ENCODE assay signal across 21 cellular contexts in genomic region chr3:30819067-30819798, GRCh38.
DNase-seq lines count a peak whose midpoint lies in the region; ATAC-seq lines count a peak whose summit lies in the region.
"Had no signal": no experiment of that assay in that cellular context is flagged by ENCODE, and none has a peak within 500 bp of the region (broad histone marks: within the 10 kb centered on the region; RNA-seq: fewer than 3 reads in every experiment).

No MANE protein-coding gene starts in this region.

- no peak overlapping the region for H2AK5ac ChIP-seq in neuronal stem cell (ENCODE audit: low read depth, low read length)

- H3K18ac ChIP-seq in neuronal stem cell (ENCODE audit: low read length), result no peak overlapping the region

- H3K27me3 ChIP-seq in neuronal stem cell (ENCODE audit: control insufficient read depth in 3 of 3, insufficient read depth in 3 of 3, low read depth in 1 of 3, low read length in 3 of 3), result no peaks in the 10 kb centered on the region
- H3K27me3 ChIP-seq: Peyer's patch had no signal

- H2BK120ac ChIP-seq in neuronal stem cell (ENCODE audit: low read depth, low read length), result no peak overlapping the region

- no peak overlapping the region for H2AFZ ChIP-seq in neuronal stem cell (ENCODE audit: low read length)

- no peak overlapping the region for H3K23ac ChIP-seq in neuronal stem cell (ENCODE audit: low read depth, low read length, poor library complexity)

- no peak overlapping the region for H3K27ac ChIP-seq in neuronal stem cell (replicated peaks; ENCODE audit: low read length)
- H3K27ac ChIP-seq: Peyer's patch had no signal

- no peaks in the 10 kb centered on the region for H3K36me3 ChIP-seq in neuronal stem cell (replicated peaks in 1 of 2; ENCODE audit: control insufficient read depth in 2 of 2, insufficient read depth in 2 of 2, low read length in 2 of 2)
- H3K36me3 ChIP-seq: Peyer's patch had no signal

- H2BK12ac ChIP-seq in neuronal stem cell (ENCODE audit: low read length), result no peak overlapping the region

- no peak for DNase-seq in activated T-cell treated with anti-CD3 and anti-CD28 coated beads, Interleukin-2, amount 50 U/mL, for 24 hours
- DNase-seq in activated T-cell treated with anti-CD3 and anti-CD28 coated beads for 4 hours (no peak), NCI-H1105 treated with DMSO at 0.1 percent for 48 hours (lab: John Stamatoyannopoulos, UW) (peak; percentile 44), neuronal stem cell (ENCODE audit: low spot score) (no peak), hippocampal formation (lab: John Stamatoyannopoulos, UW) (no peak)
- no peak for DNase-seq in activated naive CD8-positive, alpha-beta T cell treated with anti-CD3 and anti-CD28 coated beads for 36 hours
- DNase-seq: Calu3, DMS153, DND-41, H7, Kasumi-1, NCI-H1092 treated with DMSO at 0.1 percent for 48 hours, NCI-H2029, NCI-H446, NCI-H524 treated with DMSO at 0.1 percent for 48 hours, NCI-H774, Peyer's patch, SHP77 treated with DMSO at 0.1 percent for 48 hours, SW 1271 had no signal

- H3K27me3 Mint-ChIP-seq in activated T-cell treated with anti-CD3 and anti-CD28 coated beads, Interleukin-2, amount 50 U/mL, for 24 hours, result peaks cover 11% of the 10 kb centered on the region
- no peaks in the 10 kb centered on the region for H3K27me3 Mint-ChIP-seq in activated naive CD8-positive, alpha-beta T cell treated with anti-CD3 and anti-CD28 coated beads for 36 hours

- no peak overlapping the region for H3K4me3 ChIP-seq in neuronal stem cell (ENCODE audit: low read length in 2 of 2)
- H3K4me3 ChIP-seq: K562, Peyer's patch had no signal

- H3K36me3 Mint-ChIP-seq in activated T-cell treated with anti-CD3 and anti-CD28 coated beads, Interleukin-2, amount 50 U/mL, for 24 hours (ENCODE audit: low read depth), result no peaks in the 10 kb centered on the region
- no peaks in the 10 kb centered on the region for H3K36me3 Mint-ChIP-seq in activated naive CD8-positive, alpha-beta T cell treated with anti-CD3 and anti-CD28 coated beads for 36 hours

- no peaks in the 10 kb centered on the region for H3K79me1 ChIP-seq in neuronal stem cell (ENCODE audit: low read depth, low read length)

- H3K9ac ChIP-seq in neuronal stem cell (ENCODE audit: low read depth, low read length, poor library complexity), result no peak overlapping the region

- H3K4me1 ChIP-seq in neuronal stem cell (ENCODE audit: control insufficient read depth in 2 of 2, insufficient read depth in 1 of 2, low read depth in 1 of 2, low read length in 2 of 2), result no peaks in the 10 kb centered on the region
- H3K4me1 ChIP-seq: Peyer's patch had no signal

- no peak for ATAC-seq in GM21528 (IDR thresholded peaks at IDR 0.05; ENCODE audit: low FRiP score, unreplicated experiment)
- ATAC-seq: K562 had no signal

- no peak overlapping the region for H2BK15ac ChIP-seq in neuronal stem cell (ENCODE audit: low read length)

- H4K8ac ChIP-seq in neuronal stem cell (ENCODE audit: low read depth, low read length), result no peak overlapping the region

- H2BK5ac ChIP-seq in neuronal stem cell (ENCODE audit: low read length), result no peak overlapping the region

- H3K9me3 ChIP-seq in neuronal stem cell (replicated peaks in 1 of 2; ENCODE audit: control insufficient read depth in 2 of 2, insufficient read depth in 1 of 2, low read depth in 1 of 2, low read length in 2 of 2), result no peaks in the 10 kb centered on the region
- H3K9me3 ChIP-seq: Peyer's patch had no signal

- peaks cover 9% of the 10 kb centered on the region for H3K4me1 Mint-ChIP-seq in activated T-cell treated with anti-CD3 and anti-CD28 coated beads, Interleukin-2, amount 50 U/mL, for 24 hours (ENCODE audit: low read depth)
- peaks cover 7% of the 10 kb centered on the region for H3K4me1 Mint-ChIP-seq in activated naive CD8-positive, alpha-beta T cell treated with anti-CD3 and anti-CD28 coated beads for 36 hours

- H3K4ac ChIP-seq in neuronal stem cell (ENCODE audit: low read length), result no peak overlapping the region

- H3K14ac ChIP-seq in neuronal stem cell (ENCODE audit: low read length), result peak overlapping the region; percentile 21

- peak overlapping the region; percentile 8 for H3K27ac Mint-ChIP-seq in activated T-cell treated with anti-CD3 and anti-CD28 coated beads, Interleukin-2, amount 50 U/mL, for 24 hours
- peak overlapping the region; percentile 50 for H3K27ac Mint-ChIP-seq in activated naive CD8-positive, alpha-beta T cell treated with anti-CD3 and anti-CD28 coated beads for 36 hours

- H3K4me3 Mint-ChIP-seq in activated T-cell treated with anti-CD3 and anti-CD28 coated beads, Interleukin-2, amount 50 U/mL, for 24 hours, result no peak overlapping the region
- H3K4me3 Mint-ChIP-seq in activated naive CD8-positive, alpha-beta T cell treated with anti-CD3 and anti-CD28 coated beads for 36 hours, result no peak overlapping the region

- no peak overlapping the region for H4K91ac ChIP-seq in neuronal stem cell (ENCODE audit: low read depth, low read length, poor library complexity)

- no peaks in the 10 kb centered on the region for H3K9me3 Mint-ChIP-seq in activated T-cell treated with anti-CD3 and anti-CD28 coated beads, Interleukin-2, amount 50 U/mL, for 24 hours
- H3K9me3 Mint-ChIP-seq in activated naive CD8-positive, alpha-beta T cell treated with anti-CD3 and anti-CD28 coated beads for 36 hours, result no peaks in the 10 kb centered on the region

- H3K4me2 ChIP-seq in neuronal stem cell (ENCODE audit: insufficient read depth, low read length, poor library complexity, severe bottlenecking), result no peak overlapping the region

- WGBS in neuronal stem cell (ENCODE audit: extremely low coverage in 2 of 2, insufficient read length in 2 of 2, insufficient replicate concordance in 1 of 2), 2 donors, result no CpG with 5 or more reads among the region's 3 CpGs
